In the genomic region with DNA sequence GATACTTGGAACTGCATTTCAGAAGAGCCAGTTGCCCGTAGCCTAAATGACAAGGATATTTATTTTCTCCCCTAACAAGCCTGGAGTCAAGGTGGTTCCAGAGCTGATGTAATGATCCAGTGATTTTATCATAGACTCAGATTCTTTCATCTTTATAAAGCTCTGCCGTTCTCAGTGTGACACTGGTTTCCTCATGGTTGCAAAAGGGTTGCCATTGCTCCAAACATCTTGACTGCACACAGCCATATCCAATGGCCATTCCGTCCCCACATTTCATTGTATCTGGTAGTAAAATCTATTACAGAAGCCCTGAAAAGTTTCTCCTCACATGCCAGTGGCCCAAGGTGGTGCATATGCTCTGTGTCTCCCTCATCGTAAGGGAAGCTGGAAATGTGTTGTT, we compare ENCODE assay signal across 9 cellular contexts.
"Had no signal": no experiment of that assay in that cellular context is flagged by ENCODE, and none has a peak within 500 bp of the region (broad histone marks: within the 10 kb centered on the region; RNA-seq: fewer than 3 reads in every experiment).

No MANE protein-coding gene starts in this region.

- H3K9ac ChIP-seq: GM23248 had no signal

- FAIRE-seq: H54, HTR-8/SVneo had no signal

- DNase-seq: GM23248, GOT3, H9, HCEC 1CT, HFFc6, IMR-90, KBM-7 had no signal

- H2AFZ ChIP-seq: GM23248 had no signal

- H3K27ac ChIP-seq: GM23248 had no signal

- H3K4me3 ChIP-seq: GM23248 had no signal
